9 cellular contexts compared by ENCODE assay signal in the genomic region with DNA sequence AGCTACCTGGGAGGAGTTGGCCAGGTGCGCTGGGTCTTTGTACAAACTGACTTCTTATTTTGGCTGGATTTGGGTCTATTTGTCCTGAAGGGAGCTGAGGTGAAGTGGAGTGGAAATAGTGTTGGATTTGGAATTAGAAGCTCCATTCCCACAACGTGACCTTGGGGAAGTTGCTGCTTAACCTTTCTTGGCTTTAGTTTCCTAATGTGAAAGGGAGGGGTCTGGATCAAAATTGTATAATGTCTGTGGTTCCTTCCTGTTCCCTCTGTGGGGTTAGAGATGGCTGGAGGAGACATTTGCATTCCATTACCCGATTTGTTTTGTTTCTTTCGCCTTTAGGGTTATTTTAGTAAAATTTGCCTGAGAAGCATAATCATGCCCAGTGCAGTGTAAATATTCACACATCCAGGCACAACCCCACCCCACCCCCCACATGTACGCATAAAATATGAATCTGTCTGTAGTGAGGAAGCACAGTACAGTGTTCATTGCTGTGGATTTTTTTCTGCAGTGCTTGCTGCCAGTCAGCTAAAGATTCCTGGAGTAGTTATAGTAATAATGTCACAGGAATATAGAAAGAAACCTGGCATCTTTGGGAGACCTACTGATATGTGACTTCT. TPM values are rescaled to one million over a fixed set of nuclear protein-coding genes. Genes with fewer than 3 reads are reported as not detected.
DNase-seq lines count a peak whose midpoint lies in the region; ATAC-seq, FAIRE-seq and TF ChIP-seq lines count a peak whose summit lies in the region.
"Had no signal": no experiment of that assay in that cellular context is flagged by ENCODE, and none has a peak within 500 bp of the region (broad histone marks: within the 10 kb centered on the region; RNA-seq: fewer than 3 reads in every experiment).

No MANE protein-coding gene starts in this region.

- 32% methylated on average over 4 of the region's 5 CpGs for WGBS in HUES64
- WGBS in ectodermal cell, 2 experiments, result 55 to 65% methylated on average over 3 to 5 of the region's 5 CpGs
- WGBS in pancreas, 2 donors, result 5 to 6% methylated on average over 5 of the region's 5 CpGs

- H3K9ac ChIP-seq in HUES64 (ENCODE audit: low read depth, low read length), result peak overlapping the region; percentile 5; the same call in 1 of the 2 replicates

- H3K9me3 ChIP-seq in HUES64 (ENCODE audit: insufficient read depth, low read depth, low read length) (no peaks in the 10 kb centered on the region), ectodermal cell (ENCODE audit: control insufficient read depth, low read length) (no peaks in the 10 kb centered on the region), pancreas (no peaks in the 10 kb centered on the region), vagina (no peaks in the 10 kb centered on the region)

- no peak for TF ChIP-seq POLR2A in vagina (IDR thresholded peaks at IDR 0.05)

- no peak for FAIRE-seq in pancreas (lab: Jason Lieb, UNC)

- H3K4me1 ChIP-seq in HUES64 (ENCODE audit: insufficient read depth, low read length) (peaks cover 64% of the 10 kb centered on the region), ectodermal cell (ENCODE audit: control insufficient read depth, insufficient read depth, low read length) (peaks cover 38% of the 10 kb centered on the region), pancreas (peaks cover 36 to 46% (median 39%) of the 10 kb centered on the region in 3 donors), vagina (peaks cover 50% of the 10 kb centered on the region)

- H3K27me3 ChIP-seq in HUES64 (ENCODE audit: insufficient read depth, low read length) (no peaks in the 10 kb centered on the region), ectodermal cell (ENCODE audit: control insufficient read depth, insufficient read depth, low read length, poor library complexity, severe bottlenecking) (no peaks in the 10 kb centered on the region), pancreas (no peaks in the 10 kb centered on the region), vagina (no peaks in the 10 kb centered on the region)

- peak overlapping the region; percentile 61; the same call in 1 of the 2 replicates for H3K27ac ChIP-seq in HUES64 (ENCODE audit: low read depth, low read length)
- peak overlapping the region; percentile 84 for H3K27ac ChIP-seq in ectodermal cell (ENCODE audit: insufficient read depth, low read depth, low read length, poor library complexity, severe bottlenecking)
- H3K27ac ChIP-seq in pancreas, result peak overlapping the region in 3 of 4 donors; percentile 9 to 37 (median 17)
- H3K27ac ChIP-seq in vagina, result no peak overlapping the region

- peak; percentile 13 to 49 (median 44) for ATAC-seq in pancreas
- no peak for ATAC-seq in esophagus mucosa
- no peak for ATAC-seq in HG03025 (IDR thresholded peaks at IDR 0.05; ENCODE audit: low FRiP score, unreplicated experiment)

- intact Hi-C loops in pancreas (cut with DNase I) (no loop called here), vagina (cut with DNase I) (loop anchor here (10.0 kb wide), 1 partner anchor 376 kb away; no protein-coding TSS in a partner anchor)

- H3K36me3 ChIP-seq in HUES64 (ENCODE audit: insufficient read depth, low read length) (peaks cover 66% of the 10 kb centered on the region), ectodermal cell (ENCODE audit: control insufficient read depth, insufficient read depth, low read length) (peaks cover 7% of the 10 kb centered on the region), pancreas (peaks cover 0 to 14% (median 0%) of the 10 kb centered on the region in 3 donors), vagina (no peaks in the 10 kb centered on the region)

- TF ChIP-seq CTCF in pancreas (IDR thresholded peaks at IDR 0.05) (no peak), vagina (IDR thresholded peaks at IDR 0.05) (no peak)

- DNase-seq in pancreas, result no peak
- DNase-seq in SW 1271 (lab: John Stamatoyannopoulos, UW), result no peak
- DNase-seq in vagina (ENCODE audit: extremely low spot score in 2 of 2), result no peak
- DNase-seq: activated naive CD4-positive, alpha-beta T cell treated with Interleukin-2 at 50 U/mL for 16 hours had no signal

- H3K4me3 ChIP-seq in GM08714 (ENCODE audit: low read length), result peak overlapping the region; percentile 54; the same call in 1 of the 2 replicates
- peak overlapping the region; percentile 15 for H3K4me3 ChIP-seq in HUES64 (ENCODE audit: low read length)
- H3K4me3 ChIP-seq in ectodermal cell (ENCODE audit: insufficient read depth, low read depth, low read length), result no peak overlapping the region
- H3K4me3 ChIP-seq in pancreas, result no peak overlapping the region
- no peak overlapping the region for H3K4me3 ChIP-seq in vagina

RNA-seq across cellular contexts. Expression of a gene that starts 21.5 kb away (rescaled TPM):
- polyA plus RNA-seq in HUES64 (2013, experiment 1 of 2), result 53.4 TPM
- 47.4 TPM for polyA plus RNA-seq in HUES64 (2013, experiment 2 of 2)
- 40.5 TPM for polyA plus RNA-seq in ectodermal cell (2013, experiment 1 of 4)
- polyA plus RNA-seq in ectodermal cell (2013, experiment 2 of 4), result 44.3 TPM
- polyA plus RNA-seq in ectodermal cell (2013, experiment 3 of 4), result 33.8 TPM
- polyA plus RNA-seq in ectodermal cell (2013, experiment 4 of 4), result 34.9 TPM
- 10 to 100 TPM; 28.6 to 92.1 (median 36.0) TPM for total RNA-seq in pancreas
- polyA plus RNA-seq in pancreas, result 10 to 100 TPM; 21.9 to 37.8 TPM
- total RNA-seq in esophagus mucosa, result 9.8 TPM
- 29.0 TPM for total RNA-seq in vagina

Comparison
In these comparisons a context has a peak if more than half of its experiments do, and no peak if none do; other contexts are left out.
1. H3K4me3 ChIP-seq: peak in GM08714 (single experiment) and HUES64 (single experiment); none in ectodermal cell (single experiment), pancreas (0 of 4) and vagina (0 of 2).
2. ATAC-seq: peak in pancreas (4 of 4); none in esophagus mucosa (single experiment) and HG03025 (single experiment).